Comparison of ENCODE assay signal across 16 cellular contexts in the genomic region with DNA sequence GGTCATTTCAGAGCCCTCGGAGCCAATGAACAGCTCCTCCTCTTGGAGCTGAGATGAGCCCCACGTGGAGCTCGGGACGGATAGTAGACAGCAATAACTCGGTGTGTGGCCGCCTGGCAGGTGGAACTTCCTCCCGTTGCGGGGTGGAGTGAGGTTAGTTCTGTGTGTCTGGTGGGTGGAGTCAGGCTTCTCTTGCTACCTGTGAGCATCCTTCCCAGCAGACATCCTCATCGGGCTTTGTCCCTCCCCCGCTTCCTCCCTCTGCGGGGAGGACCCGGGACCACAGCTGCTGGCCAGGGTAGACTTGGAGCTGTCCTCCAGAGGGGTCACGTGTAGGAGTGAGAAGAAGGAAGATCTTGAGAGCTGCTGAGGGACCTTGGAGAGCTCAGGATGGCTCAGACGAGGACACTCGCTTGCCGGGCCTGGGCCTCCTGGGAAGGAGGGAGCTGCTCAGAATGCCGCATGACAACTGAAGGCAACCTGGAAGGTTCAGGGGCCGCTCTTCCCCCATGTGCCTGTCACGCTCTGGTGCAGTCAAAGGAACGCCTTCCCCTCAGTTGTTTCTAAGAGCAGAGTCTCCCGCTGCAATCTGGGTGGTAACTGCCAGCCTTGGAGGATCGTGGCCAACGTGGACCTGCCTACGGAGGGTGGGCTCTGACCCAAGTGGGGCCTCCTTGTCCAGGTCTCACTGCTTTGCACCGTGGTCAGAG. TPM values are rescaled to one million over a fixed set of nuclear protein-coding genes. Genes with fewer than 3 reads are reported as not detected.
DNase-seq lines count a peak whose midpoint lies in the region; ATAC-seq and TF ChIP-seq lines count a peak whose summit lies in the region.
"Had no signal": no experiment of that assay in that cellular context is flagged by ENCODE, and none has a peak within 500 bp of the region (broad histone marks: within the 10 kb centered on the region; RNA-seq: fewer than 3 reads in every experiment).

No MANE protein-coding gene starts in this region.

- H3K4me3 Mint-ChIP-seq in stimulated activated naive CD8-positive, alpha-beta T cell treated with anti-CD3 and anti-CD28 coated beads, Interleukin-15, amount 100 ng/mL, for 72 hours = no peak overlapping the region
- no peak overlapping the region for H3K4me3 Mint-ChIP-seq in effector memory CD8-positive, alpha-beta T cell
- H3K4me3 Mint-ChIP-seq: type B pancreatic cell had no signal

- no peak for TF ChIP-seq CTCF in thyroid gland (IDR thresholded peaks at IDR 0.05)

- peaks cover 11% of the 10 kb centered on the region for H3K4me1 Mint-ChIP-seq in stimulated activated naive CD8-positive, alpha-beta T cell treated with anti-CD3 and anti-CD28 coated beads, Interleukin-15, amount 100 ng/mL, for 72 hours
- H3K4me1 Mint-ChIP-seq in effector memory CD8-positive, alpha-beta T cell (ENCODE audit: low read depth in 2 of 2) = peaks cover 4 to 11% of the 10 kb centered on the region in 2 donors

- no peak overlapping the region for H3K27ac ChIP-seq in thyroid gland
- H3K27ac ChIP-seq: SK-N-MC, skin epidermis had no signal

- H3K27me3 Mint-ChIP-seq in stimulated activated naive CD8-positive, alpha-beta T cell treated with anti-CD3 and anti-CD28 coated beads, Interleukin-15, amount 100 ng/mL, for 72 hours = no peaks in the 10 kb centered on the region
- H3K27me3 Mint-ChIP-seq in effector memory CD8-positive, alpha-beta T cell = no peaks in the 10 kb centered on the region
- H3K27me3 Mint-ChIP-seq: type B pancreatic cell had no signal

- H3K4me3 ChIP-seq in thyroid gland (replicated peaks in 1 of 3) = no peak overlapping the region
- H3K4me3 ChIP-seq: SK-N-MC, skin epidermis had no signal

- DNase-seq in stimulated activated naive CD8-positive, alpha-beta T cell treated with anti-CD3 and anti-CD28 coated beads, Interleukin-15, Interleukin-2, amounts not matched to agents 100 U/mL and 50 U/mL, for 24 hours = no peak
- DNase-seq in stimulated activated naive CD8-positive, alpha-beta T cell treated with anti-CD3 and anti-CD28 coated beads, Interleukin-15, amount 100 ng/mL, for 72 hours = no peak
- DNase-seq in NCI-H526 treated with DMSO at 0.1 percent for 48 hours (lab: John Stamatoyannopoulos, UW) (peak; percentile 53), thyroid gland (peak; percentile 65 to 72), NCI-H2107 treated with DMSO at 0.1 percent for 48 hours (lab: John Stamatoyannopoulos, UW; ENCODE audit: unreplicated experiment) (no peak), NCI-H446 (lab: John Stamatoyannopoulos, UW) (no peak)
- DNase-seq in effector memory CD8-positive, alpha-beta T cell = no peak
- DNase-seq: foreskin melanocyte, left ventricle myocardium superior, NCI-H2029 treated with DMSO at 0.1 percent for 48 hours, NCI-H82 had no signal

- intact Hi-C loops in thyroid gland (cut with DNase I) = no loop called here

- H3K4me1 ChIP-seq in thyroid gland = peaks cover 0 to 11% of the 10 kb centered on the region in 2 donors

- H3K27me3 ChIP-seq in thyroid gland = no peaks in the 10 kb centered on the region

- 50 to 70% methylated on average over 13 to 23 of the region's 25 CpGs for WGBS in thyroid gland, 2 donors

- no peaks in the 10 kb centered on the region for H3K9me3 ChIP-seq in thyroid gland

- H3K36me3 Mint-ChIP-seq in effector memory CD8-positive, alpha-beta T cell (ENCODE audit: insufficient read depth) = peaks cover 27% of the 10 kb centered on the region

- peaks cover 21 to 29% of the 10 kb centered on the region in 2 donors for H3K36me3 ChIP-seq in thyroid gland

- no peak for TF ChIP-seq POLR2A in thyroid gland (IDR thresholded peaks at IDR 0.05)

- ATAC-seq in stimulated activated naive CD8-positive, alpha-beta T cell treated with anti-CD3 and anti-CD28 coated beads, Interleukin-15, Interleukin-2, amounts not matched to agents 100 U/mL and 50 U/mL, for 24 hours = peak; percentile 15
- no peak for ATAC-seq in stimulated activated naive CD8-positive, alpha-beta T cell treated with anti-CD3 and anti-CD28 coated beads, Interleukin-15, amount 100 ng/mL, for 72 hours
- no peak for ATAC-seq in effector memory CD8-positive, alpha-beta T cell (replicated peaks)
- no peak for ATAC-seq in GM18502 (IDR thresholded peaks at IDR 0.05; ENCODE audit: poor library complexity, unreplicated experiment)
- ATAC-seq: HepG2, left ventricle myocardium superior had no signal

- peak overlapping the region in 1 of 2 donors; percentile 76 for H3K27ac Mint-ChIP-seq in stimulated activated naive CD8-positive, alpha-beta T cell treated with anti-CD3 and anti-CD28 coated beads, Interleukin-15, amount 100 ng/mL, for 72 hours
- H3K27ac Mint-ChIP-seq in effector memory CD8-positive, alpha-beta T cell = peak overlapping the region; percentile 39 to 78
- H3K27ac Mint-ChIP-seq: type B pancreatic cell had no signal

- H3K9me3 Mint-ChIP-seq in stimulated activated naive CD8-positive, alpha-beta T cell treated with anti-CD3 and anti-CD28 coated beads, Interleukin-15, amount 100 ng/mL, for 72 hours = no peaks in the 10 kb centered on the region
- H3K9me3 Mint-ChIP-seq in effector memory CD8-positive, alpha-beta T cell = no peaks in the 10 kb centered on the region
- H3K9me3 Mint-ChIP-seq: type B pancreatic cell had no signal

RNA-seq across cellular contexts. Expression of a gene that starts 5.7 kb away (rescaled TPM):
- 1 to 10 TPM; 2.0 to 4.9 (median 2.4) TPM for total RNA-seq in thyroid gland

RNA-seq across cellular contexts. Expression of a gene that starts 49.6 kb away (rescaled TPM):
- 10 to 100 TPM; 14.6 to 25.1 (median 20.9) TPM for total RNA-seq in thyroid gland

Comparison
In these comparisons a context has a peak if more than half of its experiments do, and no peak if none do; other contexts are left out.
1. DNase-seq: peak in NCI-H526 treated with DMSO at 0.1 percent for 48 hours (single experiment) and thyroid gland (2 of 2); none in stimulated activated naive CD8-positive, alpha-beta T cell treated with anti-CD3 and anti-CD28 coated beads, Interleukin-15, Interleukin-2, amounts not matched to agents 100 U/mL and 50 U/mL, for 24 hours (single experiment), stimulated activated naive CD8-positive, alpha-beta T cell treated with anti-CD3 and anti-CD28 coated beads, Interleukin-15, amount 100 ng/mL, for 72 hours (0 of 2), effector memory CD8-positive, alpha-beta T cell (0 of 3), NCI-H2107 treated with DMSO at 0.1 percent for 48 hours (single experiment) and NCI-H446 (0 of 2).